Comparison of ENCODE assay signal across 28 cellular contexts in genomic region chr15:25090073-25090733, GRCh38.
"Had no signal": no experiment of that assay in that cellular context is flagged by ENCODE, and none has a peak within 500 bp of the region (broad histone marks: within the 10 kb centered on the region; RNA-seq: fewer than 3 reads in every experiment).

No MANE protein-coding gene starts in this region.

- H3K4me1 ChIP-seq: SJSA1, stomach, transverse colon had no signal

- H2AFZ ChIP-seq: hepatocyte had no signal

- H3K4me3 Mint-ChIP-seq: activated CD4-positive, alpha-beta T cell treated with anti-CD3 and anti-CD28 coated beads, Interleukin-2, amount 10 ng/mL, durations not matched to agents 7 days and 5 days; activated CD8-positive, alpha-beta T cell treated with anti-CD3 and anti-CD28 coated beads for 36 hours; activated naive CD8-positive, alpha-beta T cell treated with anti-CD3 and anti-CD28 coated beads for 36 hours; activated T-cell treated with anti-CD3 and anti-CD28 coated beads, Interleukin-2, amount 50 U/mL, for 4 hours; immature natural killer cell; stimulated activated memory B cell treated with anti-CD40 and anti-IgM and Interleukin-4, amounts not matched to agents 10 μg/mL and 1 μg/mL and 100 μg/mL, for 72 hours had no signal

- H3K27me3 ChIP-seq: hepatocyte, SJSA1, stomach, transverse colon had no signal

- H3K4me2 ChIP-seq: hepatocyte had no signal

- H3K4me3 ChIP-seq: hepatocyte, left ventricle myocardium inferior, SJSA1, stomach, transverse colon had no signal

- H3K79me2 ChIP-seq: hepatocyte had no signal

- H3K36me3 ChIP-seq: SJSA1 had no signal

- H3K4me1 Mint-ChIP-seq: activated CD4-positive, alpha-beta T cell treated with anti-CD3 and anti-CD28 coated beads, Interleukin-2, amount 10 ng/mL, durations not matched to agents 7 days and 5 days; activated naive CD8-positive, alpha-beta T cell treated with anti-CD3 and anti-CD28 coated beads for 36 hours; immature natural killer cell; stimulated activated memory B cell treated with anti-CD40 and anti-IgM and Interleukin-4, amounts not matched to agents 10 μg/mL and 1 μg/mL and 100 μg/mL, for 72 hours had no signal

- H3K27me3 Mint-ChIP-seq: activated CD4-positive, alpha-beta T cell treated with anti-CD3 and anti-CD28 coated beads, Interleukin-2, amount 10 ng/mL, durations not matched to agents 7 days and 5 days; activated CD8-positive, alpha-beta T cell treated with anti-CD3 and anti-CD28 coated beads for 36 hours; activated naive CD8-positive, alpha-beta T cell treated with anti-CD3 and anti-CD28 coated beads for 36 hours; stimulated activated memory B cell treated with anti-CD40 and anti-IgM and Interleukin-4, amounts not matched to agents 10 μg/mL and 1 μg/mL and 100 μg/mL, for 72 hours had no signal

- H3K27ac ChIP-seq: hepatocyte, left ventricle myocardium inferior, SJSA1, stomach, transverse colon, WERI-Rb-1 had no signal

- H3K27ac Mint-ChIP-seq: activated CD4-positive, alpha-beta T cell treated with anti-CD3 and anti-CD28 coated beads, Interleukin-2, amount 10 ng/mL, durations not matched to agents 7 days and 5 days; activated CD8-positive, alpha-beta T cell treated with anti-CD3 and anti-CD28 coated beads for 36 hours; activated naive CD8-positive, alpha-beta T cell treated with anti-CD3 and anti-CD28 coated beads for 36 hours; immature natural killer cell; stimulated activated memory B cell treated with anti-CD40 and anti-IgM and Interleukin-4, amounts not matched to agents 10 μg/mL and 1 μg/mL and 100 μg/mL, for 72 hours had no signal

- ATAC-seq: activated CD8-positive, alpha-beta T cell treated with anti-CD3 and anti-CD28 coated beads for 36 hours; activated T-cell treated with anti-CD3 and anti-CD28 coated beads, Interleukin-2, amount 50 U/mL, for 4 hours; esophagus mucosa; stimulated activated memory B cell treated with anti-CD40 and anti-IgM and Interleukin-4, amounts not matched to agents 10 μg/mL and 1 μg/mL and 100 μg/mL, for 72 hours had no signal

- FAIRE-seq: astrocyte, endothelial cell of umbilical vein, frontal cortex, TTC549 had no signal

- DNase-seq: activated CD4-positive, alpha-beta T cell treated with anti-CD3 and anti-CD28 coated beads, Interleukin-2, amount 10 ng/mL, durations not matched to agents 7 days and 5 days; activated CD4-positive, CD25-positive, alpha-beta regulatory T cell treated with anti-CD3 and anti-CD28 coated beads, Interleukin-2, amount 50 U/mL, for 72 hours; activated CD8-positive, alpha-beta T cell treated with anti-CD3 and anti-CD28 coated beads for 36 hours; activated naive CD4-positive, alpha-beta T cell treated with Interleukin-2 at 50 U/mL for 16 hours; activated naive CD8-positive, alpha-beta T cell treated with anti-CD3 and anti-CD28 coated beads for 36 hours; activated T-cell treated with anti-CD3 and anti-CD28 coated beads, Interleukin-2, amount 50 U/mL, for 4 hours; cerebellar nuclear complex; effector CD4-positive, alpha-beta T cell; glutamatergic neuron; immature natural killer cell; kidney glomerular epithelial cell; left ventricle myocardium inferior; mammary epithelial cell; nucleus accumbens; posterior cingulate gyrus; stimulated activated CD4-positive, alpha-beta T cell treated with anti-CD3 and anti-CD28 coated beads, Interleukin-2, amount 100 ng/mL, for 24 hours; stomach; T-helper 1 cell; transverse colon; WERI-Rb-1 had no signal
